ENCODE assay signal across 16 cellular contexts in genomic region chr2:145739679-145740078, GRCh38.
DNase-seq lines count a peak whose midpoint lies in the region; ATAC-seq lines count a peak whose summit lies in the region.
"Had no signal": no experiment of that assay in that cellular context is flagged by ENCODE, and none has a peak within 500 bp of the region (broad histone marks: within the 10 kb centered on the region; RNA-seq: fewer than 3 reads in every experiment).

No MANE protein-coding gene starts in this region.

- ATAC-seq in GM19328 (IDR thresholded peaks at IDR 0.05; ENCODE audit: unreplicated experiment) (peak; percentile 57), GM21825 (IDR thresholded peaks at IDR 0.05; ENCODE audit: unreplicated experiment) (peak; percentile 66), HG03159 (IDR thresholded peaks at IDR 0.05; ENCODE audit: unreplicated experiment) (peak; percentile 66)
- ATAC-seq: activated CD8-positive, alpha-beta memory T cell treated with anti-CD3 and anti-CD28 coated beads, Interleukin-2, amount 10 ng/mL, durations not matched to agents 7 days and 5 days; HCT116; natural killer cell treated with Interleukin-12 subunit alpha and Interleukin-12 subunit beta and Interleukin-15 and Interleukin-18, amount 100 ng/mL, for 72 hours; right lobe of liver had no signal

- no peak for DNase-seq in epithelial cell of prostate (ENCODE audit: low read depth, low spot score)
- no peak for DNase-seq in ecto neural progenitor cell (ENCODE audit: low spot score)
- no peak for DNase-seq in posterior cingulate gyrus
- no peak for DNase-seq in SHP77 (lab: John Stamatoyannopoulos, UW)
- no peak for DNase-seq in C1 segment of cervical spinal cord (lab: John Stamatoyannopoulos, UW)
- DNase-seq: activated CD8-positive, alpha-beta memory T cell treated with anti-CD3 and anti-CD28 coated beads, Interleukin-2, amount 10 ng/mL, durations not matched to agents 7 days and 5 days; foreskin fibroblast; kidney glomerular epithelial cell; NCI-H2171; right lobe of liver; RPMI8226 had no signal

- H3K27ac ChIP-seq in epithelial cell of prostate: peak overlapping the region; percentile 49
- H3K27ac ChIP-seq: right lobe of liver had no signal

- intact Hi-C loops in posterior cingulate gyrus (cut with DNase I): no loop called here
